Comparison of ENCODE assay signal across 18 cellular contexts in the genomic region with DNA sequence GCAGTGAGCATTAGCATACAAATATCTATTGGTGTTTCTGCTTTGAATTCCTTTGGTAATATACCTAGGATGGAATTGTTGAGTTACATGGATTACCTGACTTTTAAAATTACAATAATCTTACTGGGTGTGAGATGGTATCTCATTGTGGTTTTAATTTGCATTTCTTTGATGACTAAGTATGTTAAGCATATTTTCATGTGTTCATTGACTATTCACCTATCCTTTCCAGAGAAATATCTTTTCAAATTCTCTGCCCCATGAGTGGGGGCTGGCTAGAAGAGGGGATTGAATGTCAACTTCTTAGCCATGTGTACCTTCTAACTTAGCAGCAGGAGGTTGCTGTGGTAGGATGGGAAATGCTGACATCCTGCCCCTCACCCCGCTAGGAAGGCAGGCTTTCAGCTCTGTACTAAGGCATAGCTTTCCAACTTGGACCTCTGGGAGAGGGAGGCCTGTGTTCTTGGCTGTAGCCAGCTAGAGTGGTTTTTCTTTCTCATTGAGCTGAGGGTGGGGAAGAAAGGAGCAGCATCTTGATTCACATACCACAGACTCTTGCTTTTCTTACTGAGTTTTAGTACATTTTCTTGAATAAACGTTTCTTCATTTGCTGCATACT.
DNase-seq lines count a peak whose midpoint lies in the region; ATAC-seq lines count a peak whose summit lies in the region.
"Had no signal": no experiment of that assay in that cellular context is flagged by ENCODE, and none has a peak within 500 bp of the region (broad histone marks: within the 10 kb centered on the region; RNA-seq: fewer than 3 reads in every experiment).

No MANE protein-coding gene starts in this region.

- no peaks in the 10 kb centered on the region for H3K27me3 Mint-ChIP-seq in activated CD4-positive, alpha-beta T cell treated with anti-CD3 and anti-CD28 coated beads, Interleukin-2, amount 10 ng/mL, durations not matched to agents 24 days and 14 days
- no peaks in the 10 kb centered on the region for H3K27me3 Mint-ChIP-seq in stimulated activated naive CD8-positive, alpha-beta T cell treated with anti-CD3 and anti-CD28 coated beads, Interleukin-15, amount 100 ng/mL, for 72 hours
- H3K27me3 Mint-ChIP-seq in natural killer cell treated with Interleukin-12 subunit alpha and Interleukin-12 subunit beta and Interleukin-15 and Interleukin-18, amount 100 ng/mL, for 72 hours = no peaks in the 10 kb centered on the region
- H3K27me3 Mint-ChIP-seq: stimulated activated naive B cell treated with anti-CD40 and anti-IgM and Interleukin-4, amounts not matched to agents 10 μg/mL and 1 μg/mL and 100 μg/mL, for 72 hours had no signal

- ATAC-seq in stimulated activated naive CD8-positive, alpha-beta T cell treated with anti-CD3 and anti-CD28 coated beads, Interleukin-15, Interleukin-2, amounts not matched to agents 100 U/mL and 50 U/mL, for 24 hours = peak; percentile 89
- ATAC-seq in stimulated activated naive CD8-positive, alpha-beta T cell treated with anti-CD3 and anti-CD28 coated beads, Interleukin-15, amount 100 ng/mL, for 72 hours = no peak
- ATAC-seq in natural killer cell treated with Interleukin-12 subunit alpha and Interleukin-12 subunit beta and Interleukin-15 and Interleukin-18, amount 100 ng/mL, for 72 hours = no peak
- ATAC-seq in GM21529 (IDR thresholded peaks at IDR 0.05; ENCODE audit: unreplicated experiment) = no peak
- no peak for ATAC-seq in HG03378 (IDR thresholded peaks at IDR 0.05; ENCODE audit: unreplicated experiment)
- ATAC-seq: left colon; stimulated activated naive B cell treated with anti-CD40 and anti-IgM and Interleukin-4, amounts not matched to agents 10 μg/mL and 1 μg/mL and 100 μg/mL, for 72 hours had no signal

- peak overlapping the region; percentile 53 for H3K27ac Mint-ChIP-seq in activated CD4-positive, alpha-beta T cell treated with anti-CD3 and anti-CD28 coated beads, Interleukin-2, amount 10 ng/mL, durations not matched to agents 24 days and 14 days
- H3K27ac Mint-ChIP-seq in stimulated activated naive CD8-positive, alpha-beta T cell treated with anti-CD3 and anti-CD28 coated beads, Interleukin-15, amount 100 ng/mL, for 72 hours = no peak overlapping the region
- H3K27ac Mint-ChIP-seq in natural killer cell treated with Interleukin-12 subunit alpha and Interleukin-12 subunit beta and Interleukin-15 and Interleukin-18, amount 100 ng/mL, for 72 hours = no peak overlapping the region
- H3K27ac Mint-ChIP-seq: nephron; stimulated activated naive B cell treated with anti-CD40 and anti-IgM and Interleukin-4, amounts not matched to agents 10 μg/mL and 1 μg/mL and 100 μg/mL, for 72 hours; T-helper 2 cell treated with Interferon-gamma antibody and Interleukin-4, amounts not matched to agents 5 μg/mL and 100 μg/mL, for 36 hours had no signal

- no peak overlapping the region for H3K4me3 Mint-ChIP-seq in activated CD4-positive, alpha-beta T cell treated with anti-CD3 and anti-CD28 coated beads, Interleukin-2, amount 10 ng/mL, durations not matched to agents 24 days and 14 days
- H3K4me3 Mint-ChIP-seq in stimulated activated naive CD8-positive, alpha-beta T cell treated with anti-CD3 and anti-CD28 coated beads, Interleukin-15, amount 100 ng/mL, for 72 hours = no peak overlapping the region
- H3K4me3 Mint-ChIP-seq in natural killer cell treated with Interleukin-12 subunit alpha and Interleukin-12 subunit beta and Interleukin-15 and Interleukin-18, amount 100 ng/mL, for 72 hours = no peak overlapping the region
- H3K4me3 Mint-ChIP-seq: CD14-positive monocyte; nephron; stimulated activated naive B cell treated with anti-CD40 and anti-IgM and Interleukin-4, amounts not matched to agents 10 μg/mL and 1 μg/mL and 100 μg/mL, for 72 hours; T-helper 2 cell treated with Interferon-gamma antibody and Interleukin-4, amounts not matched to agents 5 μg/mL and 100 μg/mL, for 36 hours had no signal

- H3K36me3 Mint-ChIP-seq in activated CD4-positive, alpha-beta T cell treated with anti-CD3 and anti-CD28 coated beads, Interleukin-2, amount 10 ng/mL, durations not matched to agents 24 days and 14 days (ENCODE audit: low read depth) = peaks cover 53% of the 10 kb centered on the region
- H3K36me3 Mint-ChIP-seq in natural killer cell treated with Interleukin-12 subunit alpha and Interleukin-12 subunit beta and Interleukin-15 and Interleukin-18, amount 100 ng/mL, for 72 hours = peaks cover 9% of the 10 kb centered on the region

- no peak for DNase-seq in activated CD4-positive, alpha-beta T cell treated with anti-CD3 and anti-CD28 coated beads, Interleukin-2, amount 10 ng/mL, durations not matched to agents 24 days and 14 days
- no peak for DNase-seq in activated CD4-positive, alpha-beta T cell treated with anti-CD3 and anti-CD28 coated beads, Interleukin-2, amount 50 U/mL, for 1 hour
- no peak for DNase-seq in stimulated activated naive CD8-positive, alpha-beta T cell treated with anti-CD3 and anti-CD28 coated beads, Interleukin-15, Interleukin-2, amounts not matched to agents 100 U/mL and 50 U/mL, for 24 hours
- DNase-seq in stimulated activated naive CD8-positive, alpha-beta T cell treated with anti-CD3 and anti-CD28 coated beads, Interleukin-15, amount 100 ng/mL, for 72 hours = no peak
- peak; percentile 5 for DNase-seq in iPS DF 19.7 (ENCODE audit: low read depth, low spot score)
- DNase-seq in natural killer cell treated with Interleukin-12 subunit alpha and Interleukin-12 subunit beta and Interleukin-15 and Interleukin-18, amount 100 ng/mL, for 72 hours (ENCODE audit: low spot score) = no peak
- DNase-seq: activated CD4-positive, alpha-beta T cell treated with anti-CD3 and anti-CD28 coated beads, Interleukin-2, amount 50 U/mL, for 48 hours; Caco-2; Karpas-422; left colon; NCI-H146; NCI-H774; stimulated activated naive B cell treated with anti-CD40 and anti-IgM and Interleukin-4, amounts not matched to agents 10 μg/mL and 1 μg/mL and 100 μg/mL, for 72 hours had no signal

- intact Hi-C loops in activated CD4-positive, alpha-beta T cell treated with anti-CD3 and anti-CD28 coated beads, Interleukin-2, amount 10 ng/mL, durations not matched to agents 24 days and 14 days (cut with micrococcal nuclease) = loop anchor here (5.0 kb wide), 1 partner anchor 383 kb away; the partner anchor contains the start of gene LTBP1

- H3K4me1 Mint-ChIP-seq in activated CD4-positive, alpha-beta T cell treated with anti-CD3 and anti-CD28 coated beads, Interleukin-2, amount 10 ng/mL, durations not matched to agents 24 days and 14 days = peaks cover 9% of the 10 kb centered on the region
- peaks cover 6% of the 10 kb centered on the region for H3K4me1 Mint-ChIP-seq in stimulated activated naive CD8-positive, alpha-beta T cell treated with anti-CD3 and anti-CD28 coated beads, Interleukin-15, amount 100 ng/mL, for 72 hours
- peaks cover 6 to 8% of the 10 kb centered on the region in 2 donors for H3K4me1 Mint-ChIP-seq in natural killer cell treated with Interleukin-12 subunit alpha and Interleukin-12 subunit beta and Interleukin-15 and Interleukin-18, amount 100 ng/mL, for 72 hours (ENCODE audit: low read depth in 2 of 2)
- H3K4me1 Mint-ChIP-seq: nephron had no signal

- peaks cover 12% of the 10 kb centered on the region for H3K9me3 Mint-ChIP-seq in activated CD4-positive, alpha-beta T cell treated with anti-CD3 and anti-CD28 coated beads, Interleukin-2, amount 10 ng/mL, durations not matched to agents 24 days and 14 days
- H3K9me3 Mint-ChIP-seq in stimulated activated naive CD8-positive, alpha-beta T cell treated with anti-CD3 and anti-CD28 coated beads, Interleukin-15, amount 100 ng/mL, for 72 hours = peaks cover 0 to 7% of the 10 kb centered on the region in 2 donors
- no peaks in the 10 kb centered on the region for H3K9me3 Mint-ChIP-seq in natural killer cell treated with Interleukin-12 subunit alpha and Interleukin-12 subunit beta and Interleukin-15 and Interleukin-18, amount 100 ng/mL, for 72 hours
